ENCODE assay signal across 8 cellular contexts in the genomic region with DNA sequence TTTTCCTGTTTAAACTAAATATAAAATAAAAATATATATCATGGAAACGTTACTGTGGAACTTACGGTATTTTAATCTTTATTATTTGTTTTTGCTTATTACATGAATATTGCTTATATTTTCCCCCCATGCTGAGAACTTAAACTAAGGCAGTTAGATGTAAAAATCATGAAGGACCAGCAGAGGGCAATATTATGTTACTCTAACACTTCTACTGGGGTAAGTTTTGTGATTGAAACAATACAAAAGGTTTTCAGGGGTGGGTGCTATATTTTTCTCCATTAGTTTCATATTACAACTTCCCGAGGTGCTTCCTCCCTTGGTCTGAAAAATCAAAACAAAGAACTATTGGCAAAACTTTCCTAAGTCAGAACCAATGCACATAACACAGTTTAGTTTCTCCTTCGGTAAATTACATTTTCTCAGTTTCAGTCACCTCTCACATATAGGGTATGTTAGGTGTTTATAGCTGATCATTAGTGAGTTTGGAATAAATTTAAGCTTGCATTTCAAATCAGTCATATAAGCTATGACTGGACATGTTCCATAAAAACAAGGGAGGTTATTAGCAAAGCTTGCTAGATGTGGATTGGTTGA. TPM values are rescaled to one million over a fixed set of nuclear protein-coding genes. Genes with fewer than 3 reads are reported as not detected.
DNase-seq lines count a peak whose midpoint lies in the region; ATAC-seq and TF ChIP-seq lines count a peak whose summit lies in the region.

No MANE protein-coding gene starts in this region.

- H3K4me1 Mint-ChIP-seq in activated T-cell treated with anti-CD3 and anti-CD28 coated beads, Interleukin-2, amount 50 U/mL, for 4 hours (ENCODE audit: low read depth), result peaks cover 3% of the 10 kb centered on the region
- no peaks in the 10 kb centered on the region for H3K4me1 Mint-ChIP-seq in activated naive CD4-positive, alpha-beta T cell treated with anti-CD3 and anti-CD28 coated beads, Interleukin-2, amount 10 ng/mL, durations not matched to agents 7 days and 5 days

- peak; percentile 69 for ATAC-seq in HG03342 (IDR thresholded peaks at IDR 0.05; ENCODE audit: unreplicated experiment)
- ATAC-seq in activated T-cell treated with anti-CD3 and anti-CD28 coated beads, Interleukin-2, amount 50 U/mL, for 4 hours, result no peak

- H3K4me3 ChIP-seq in choroid plexus epithelial cell (ENCODE audit: low read depth, low read length), result no peak overlapping the region

- CTCF ChIA-PET in activated naive CD4-positive, alpha-beta T cell treated with anti-CD3 and anti-CD28 coated beads, Interleukin-2, amount 10 ng/mL, durations not matched to agents 7 days and 5 days (lab: Charles Lee), result interaction anchor here (0.6 to 2.3 kb wide), 8 partner anchors 29 to 1075 kb away, joined by 3 to 9 read pairs (median 4); no protein-coding TSS in a partner anchor

- H3K36me3 Mint-ChIP-seq in activated T-cell treated with anti-CD3 and anti-CD28 coated beads, Interleukin-2, amount 50 U/mL, for 4 hours (ENCODE audit: insufficient read depth), result peaks cover 11% of the 10 kb centered on the region
- H3K36me3 Mint-ChIP-seq in activated naive CD4-positive, alpha-beta T cell treated with anti-CD3 and anti-CD28 coated beads, Interleukin-2, amount 10 ng/mL, durations not matched to agents 7 days and 5 days, result peaks cover 3% of the 10 kb centered on the region

- DNase-seq in NOMO-1 (lab: John Stamatoyannopoulos, UW; ENCODE audit: unreplicated experiment in 2 of 2), result peak; percentile 8 to 25
- no peak for DNase-seq in NOMO-1 treated with dmso at 0.1 percent for 144 hours (lab: John Stamatoyannopoulos, UW; ENCODE audit: unreplicated experiment)
- peak; percentile 67 for DNase-seq in NCI-H748 (lab: John Stamatoyannopoulos, UW; ENCODE audit: unreplicated experiment)
- DNase-seq in choroid plexus epithelial cell (ENCODE audit: low read depth), result peak; percentile 81
- peak; percentile 20 for DNase-seq in middle frontal gyrus (ENCODE audit: extremely low spot score, low spot score)
- no peak for DNase-seq in activated T-cell treated with anti-CD3 and anti-CD28 coated beads, Interleukin-2, amount 50 U/mL, for 4 hours
- no peak for DNase-seq in activated naive CD4-positive, alpha-beta T cell treated with anti-CD3 and anti-CD28 coated beads, Interleukin-2, amount 10 ng/mL, durations not matched to agents 7 days and 5 days

- no peak overlapping the region for H3K27ac Mint-ChIP-seq in activated naive CD4-positive, alpha-beta T cell treated with anti-CD3 and anti-CD28 coated beads, Interleukin-2, amount 10 ng/mL, durations not matched to agents 7 days and 5 days

- no peaks in the 10 kb centered on the region for H3K9me3 Mint-ChIP-seq in activated T-cell treated with anti-CD3 and anti-CD28 coated beads, Interleukin-2, amount 50 U/mL, for 4 hours
- H3K9me3 Mint-ChIP-seq in activated naive CD4-positive, alpha-beta T cell treated with anti-CD3 and anti-CD28 coated beads, Interleukin-2, amount 10 ng/mL, durations not matched to agents 7 days and 5 days, result no peaks in the 10 kb centered on the region

- no peak overlapping the region for H3K4me3 Mint-ChIP-seq in activated T-cell treated with anti-CD3 and anti-CD28 coated beads, Interleukin-2, amount 50 U/mL, for 4 hours
- H3K4me3 Mint-ChIP-seq in activated naive CD4-positive, alpha-beta T cell treated with anti-CD3 and anti-CD28 coated beads, Interleukin-2, amount 10 ng/mL, durations not matched to agents 7 days and 5 days, result no peak overlapping the region

- no peaks in the 10 kb centered on the region for H3K27me3 Mint-ChIP-seq in activated T-cell treated with anti-CD3 and anti-CD28 coated beads, Interleukin-2, amount 50 U/mL, for 4 hours (ENCODE audit: low read depth)
- no peaks in the 10 kb centered on the region for H3K27me3 Mint-ChIP-seq in activated naive CD4-positive, alpha-beta T cell treated with anti-CD3 and anti-CD28 coated beads, Interleukin-2, amount 10 ng/mL, durations not matched to agents 7 days and 5 days

- TF ChIP-seq CTCF in choroid plexus epithelial cell (conservative IDR thresholded peaks at IDR 0.05; ENCODE audit: low read depth, low read length), result peak; percentile 62

RNA-seq across cellular contexts. Expression of a gene that starts 54.8 kb away (rescaled TPM):
- 10 to 100 TPM; 13.1 to 13.8 (median 13.4) TPM for total RNA-seq in activated T-cell treated with anti-CD3 and anti-CD28 coated beads, Interleukin-2, amount 50 U/mL, for 4 hours

Comparison
In these comparisons a context has a peak if more than half of its experiments do, and no peak if none do; other contexts are left out.
1. DNase-seq: peak in NOMO-1 (2 of 2), NCI-H748 (single experiment), choroid plexus epithelial cell (single experiment) and middle frontal gyrus (single experiment); none in NOMO-1 treated with dmso at 0.1 percent for 144 hours (single experiment), activated T-cell treated with anti-CD3 and anti-CD28 coated beads, Interleukin-2, amount 50 U/mL, for 4 hours (single experiment) and activated naive CD4-positive, alpha-beta T cell treated with anti-CD3 and anti-CD28 coated beads, Interleukin-2, amount 10 ng/mL, durations not matched to agents 7 days and 5 days (single experiment).